ENCODE assay signal across 6 cellular contexts in the genomic region with DNA sequence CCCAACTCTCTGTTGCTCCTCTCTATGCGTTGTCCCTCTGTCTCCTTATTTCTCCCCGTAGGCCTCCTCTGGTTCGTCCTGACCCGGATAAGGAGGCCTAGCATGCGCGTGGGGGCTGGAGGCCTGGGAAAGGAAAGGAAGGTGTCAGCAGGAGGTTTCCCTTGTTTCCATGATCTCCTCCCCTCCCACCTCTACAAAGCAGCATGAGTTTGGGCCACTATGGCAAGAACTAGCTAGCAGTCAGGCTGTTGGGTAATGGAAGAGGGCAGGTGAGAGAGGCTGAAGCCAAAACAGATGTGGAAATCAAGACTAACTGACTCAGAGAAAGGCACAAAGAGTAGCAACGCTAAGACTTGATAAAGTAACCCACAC. TPM values are rescaled to one million over a fixed set of nuclear protein-coding genes. Genes with fewer than 3 reads are reported as not detected.
DNase-seq lines count a peak whose midpoint lies in the region; ATAC-seq and TF ChIP-seq lines count a peak whose summit lies in the region.

No MANE protein-coding gene starts in this region.

- no peaks in the 10 kb centered on the region for H3K79me2 ChIP-seq in smooth muscle cell (ENCODE audit: low read depth)

- intact Hi-C loops in Panc1 (cut with micrococcal nuclease; ENCODE audit: unreplicated experiment), result no loop called here

- H3K9me3 ChIP-seq in Panc1 (ENCODE audit: control insufficient read depth, insufficient read depth, low read depth, low read length), result no peaks in the 10 kb centered on the region
- H3K9me3 ChIP-seq in smooth muscle cell (replicated peaks; ENCODE audit: low read depth), result no peaks in the 10 kb centered on the region

- WGBS in smooth muscle cell (ENCODE audit: low lambda C conversion rate), result 10% methylated on average over 7 of the region's 7 CpGs

- peak overlapping the region; percentile 71 for H3K27ac ChIP-seq in Panc1 (ENCODE audit: low read length)
- peak overlapping the region; percentile 45 for H3K27ac ChIP-seq in smooth muscle cell (ENCODE audit: low read depth)

- BruUV-seq in Panc1 (replicated peaks; lab: Mats Ljungman, UMichigan), result no TSS peak

- in situ Hi-C loops in Panc1 (cut with HindIII; ENCODE audit: low pct_unique_long_range_greater_than_20kb, low sequenced_read_pairs), result no loop called here

- H3K4me3 ChIP-seq in Panc1 (ENCODE audit: low read depth in 2 of 2, low read length in 2 of 2) (peak overlapping the region; percentile 69 to 82), smooth muscle cell (peak overlapping the region; percentile 78)

- H3K4me2 ChIP-seq in smooth muscle cell, result peak overlapping the region; percentile 96

- H3K4me1 ChIP-seq in Panc1 (ENCODE audit: control insufficient read depth, insufficient read depth, low read length) (peaks cover 7% of the 10 kb centered on the region; the same call in 1 of the 2 replicates), smooth muscle cell (ENCODE audit: low read depth) (peaks cover 17% of the 10 kb centered on the region)

- DNase-seq in Panc1 (ENCODE audit: low read depth, low spot score) (no peak), erythroblast (lab: John Stamatoyannopoulos, UW) (peak; percentile 43 to 52), smooth muscle cell (lab: John Stamatoyannopoulos, UW; ENCODE audit: unreplicated experiment) (no peak), COLO829 (ENCODE audit: low spot score) (no peak)
- no peak for DNase-seq in activated naive CD4-positive, alpha-beta T cell treated with anti-CD3 and anti-CD28 coated beads, Interleukin-2, amount 50 U/mL, for 16 hours

- no peak for TF ChIP-seq POLR2A in erythroblast (IDR thresholded peaks at IDR 0.05; ENCODE audit: low read length)

- no peaks in the 10 kb centered on the region for H3K27me3 ChIP-seq in Panc1 (ENCODE audit: control insufficient read depth, insufficient read depth, low read length)
- no peaks in the 10 kb centered on the region for H3K27me3 ChIP-seq in smooth muscle cell (ENCODE audit: low read depth)

- no peaks in the 10 kb centered on the region for H4K20me1 ChIP-seq in smooth muscle cell (ENCODE audit: low read depth)

- CTCF ChIA-PET in Panc1 (lab: Charles Lee), result no interaction called here

- H2AFZ ChIP-seq in smooth muscle cell (ENCODE audit: low read depth), result peak overlapping the region; percentile 64

- peak overlapping the region; percentile 35 for H3K9ac ChIP-seq in smooth muscle cell (ENCODE audit: low read depth)

- peaks cover 8% of the 10 kb centered on the region for H3F3A ChIP-seq in smooth muscle cell (ENCODE audit: low read depth)

- POLR2A ChIA-PET in Panc1 (lab: Charles Lee), result interaction anchor here (0.8 kb wide), 1 partner anchor 289 kb away, joined by 3 read pairs; no protein-coding TSS in a partner anchor

- peak; percentile 4 for ATAC-seq in Panc1
- no peak for ATAC-seq in HG02973 (IDR thresholded peaks at IDR 0.05; ENCODE audit: unreplicated experiment)

- H3K36me3 ChIP-seq in Panc1 (ENCODE audit: control insufficient read depth, insufficient read depth, low read length) (no peaks in the 10 kb centered on the region), smooth muscle cell (ENCODE audit: low read depth) (no peaks in the 10 kb centered on the region)

- TF ChIP-seq CTCF in Panc1 (IDR thresholded peaks at IDR 0.05) (no peak), smooth muscle cell (IDR thresholded peaks at IDR 0.05; ENCODE audit: borderline replicate concordance, insufficient read depth, poor library complexity, severe bottlenecking) (no peak)

RNA-seq across cellular contexts. Expression of a gene that starts 0.7 kb away (rescaled TPM):
- total RNA-seq in Panc1 (2021; ENCODE audit: unreplicated experiment) (5.7 TPM), smooth muscle cell (9.3 and 9.5 TPM in 2 replicates)
- polyA plus RNA-seq in Panc1 (2012; ENCODE audit: insufficient read length), result 9.2 TPM
- 8.1 and 10.4 TPM in 2 replicates for polyA plus RNA-seq in smooth muscle cell

RNA-seq across cellular contexts. Expression of a gene that starts 9.3 kb away (rescaled TPM):
- not detected for total RNA-seq in Panc1 (2021; ENCODE audit: unreplicated experiment)
- not detected for polyA plus RNA-seq in Panc1 (2012; ENCODE audit: insufficient read length)
- not detected in 2 replicates for total RNA-seq in smooth muscle cell
- 0.14 TPM in 1 of 2 replicates, not detected in the other for polyA plus RNA-seq in smooth muscle cell

RNA-seq across cellular contexts. Expression of a gene that starts 18.6 kb away (rescaled TPM):
- total RNA-seq in Panc1 (2021; ENCODE audit: unreplicated experiment) (5.1 TPM), smooth muscle cell (9.7 and 17.8 TPM in 2 replicates)
- polyA plus RNA-seq in Panc1 (2012; ENCODE audit: insufficient read length), result 6.5 TPM
- 1.9 and 2.5 TPM in 2 replicates for polyA plus RNA-seq in smooth muscle cell

RNA-seq across cellular contexts. Expression of a gene that starts 18.8 kb away (rescaled TPM):
- 36.5 TPM for total RNA-seq in Panc1 (2021; ENCODE audit: unreplicated experiment)
- polyA plus RNA-seq in Panc1 (2012; ENCODE audit: insufficient read length), result 45.2 TPM
- 49.7 and 58.6 TPM in 2 replicates for total RNA-seq in smooth muscle cell
- 94.8 and 105 TPM in 2 replicates for polyA plus RNA-seq in smooth muscle cell

RNA-seq across cellular contexts. Expression of a gene that starts 28.7 kb away (rescaled TPM):
- 0.80 TPM for total RNA-seq in Panc1 (2021; ENCODE audit: unreplicated experiment)
- 0.56 TPM for polyA plus RNA-seq in Panc1 (2012; ENCODE audit: insufficient read length)
- not detected in 2 replicates for total RNA-seq in smooth muscle cell
- 0.37 TPM in 1 of 2 replicates, not detected in the other for polyA plus RNA-seq in smooth muscle cell

Comparison
In these comparisons a context has a peak if more than half of its experiments do, and no peak if none do; other contexts are left out.
1. DNase-seq: peak in erythroblast (2 of 2); none in Panc1 (single experiment), smooth muscle cell (single experiment), COLO829 (single experiment) and activated naive CD4-positive, alpha-beta T cell treated with anti-CD3 and anti-CD28 coated beads, Interleukin-2, amount 50 U/mL, for 16 hours (single experiment).